Comparison of ENCODE assay signal across 20 cellular contexts in genomic region chr17:6323626-6324356, GRCh38.
DNase-seq lines count a peak whose midpoint lies in the region; ATAC-seq and TF ChIP-seq lines count a peak whose summit lies in the region.
"Had no signal": no experiment of that assay in that cellular context is flagged by ENCODE, and none has a peak within 500 bp of the region (broad histone marks: within the 10 kb centered on the region; RNA-seq: fewer than 3 reads in every experiment).

No MANE protein-coding gene starts in this region.

- no peak overlapping the region for H4K5ac ChIP-seq in mesendoderm (ENCODE audit: low read length)

- no peak overlapping the region for H3K27ac ChIP-seq in body of pancreas
- no peak overlapping the region for H3K27ac ChIP-seq in mesendoderm (ENCODE audit: low read depth, low read length)
- H3K27ac ChIP-seq in lower lobe of right lung: no peak overlapping the region
- H3K27ac ChIP-seq: hepatocyte, prostate gland had no signal

- intact Hi-C loops in body of pancreas (cut with DNase I) (no loop called here), lower lobe of right lung (cut with DNase I) (no loop called here)
- intact Hi-C loops in activated CD4-positive, alpha-beta T cell treated with anti-CD3 and anti-CD28 coated beads, Interleukin-2, amount 10 ng/mL, durations not matched to agents 24 days and 14 days (cut with micrococcal nuclease): no loop called here

- H3K9ac ChIP-seq in mesendoderm (ENCODE audit: low read length): no peak overlapping the region

- no peak overlapping the region for H3K27ac Mint-ChIP-seq in activated CD4-positive, alpha-beta T cell treated with anti-CD3 and anti-CD28 coated beads, Interleukin-2, amount 10 ng/mL, durations not matched to agents 24 days and 14 days
- H3K27ac Mint-ChIP-seq: activated CD4-positive, alpha-beta T cell treated with anti-CD3 and anti-CD28 coated beads for 36 hours; activated naive CD8-positive, alpha-beta T cell; CD8-positive, alpha-beta memory T cell; naive B cell; stimulated activated naive CD8-positive, alpha-beta T cell treated with anti-CD3 and anti-CD28 coated beads, Interleukin-15, Interleukin-2, amounts not matched to agents 100 ng/mL and 50 ng/mL, for 24 hours; T-helper 2 cell treated with Interferon-gamma antibody and Interleukin-4, amounts not matched to agents 5 μg/mL and 100 μg/mL, for 36 hours had no signal

- H2AK5ac ChIP-seq in mesendoderm (ENCODE audit: low read length): no peak overlapping the region

- H3K4me1 ChIP-seq in body of pancreas: no peaks in the 10 kb centered on the region
- no peaks in the 10 kb centered on the region for H3K4me1 ChIP-seq in mesendoderm (ENCODE audit: control insufficient read depth, low read depth, low read length)
- H3K4me1 ChIP-seq in lower lobe of right lung: peaks cover 5% of the 10 kb centered on the region
- H3K4me1 ChIP-seq: prostate gland had no signal

- H3K4me1 Mint-ChIP-seq in activated CD4-positive, alpha-beta T cell treated with anti-CD3 and anti-CD28 coated beads, Interleukin-2, amount 10 ng/mL, durations not matched to agents 24 days and 14 days: no peaks in the 10 kb centered on the region
- H3K4me1 Mint-ChIP-seq: activated CD4-positive, alpha-beta T cell treated with anti-CD3 and anti-CD28 coated beads for 36 hours; CD8-positive, alpha-beta memory T cell; naive B cell had no signal

- no peak overlapping the region for H2BK5ac ChIP-seq in mesendoderm (ENCODE audit: low read length)

- no peak overlapping the region for H3K18ac ChIP-seq in mesendoderm (ENCODE audit: low read length)

- H3K9me3 ChIP-seq in MG63 (no peaks in the 10 kb centered on the region), body of pancreas (no peaks in the 10 kb centered on the region), lower lobe of right lung (no peaks in the 10 kb centered on the region)
- H3K9me3 ChIP-seq: prostate gland had no signal

- H3K4me3 Mint-ChIP-seq in activated CD4-positive, alpha-beta T cell treated with anti-CD3 and anti-CD28 coated beads, Interleukin-2, amount 10 ng/mL, durations not matched to agents 24 days and 14 days: no peak overlapping the region
- H3K4me3 Mint-ChIP-seq: activated CD4-positive, alpha-beta T cell treated with anti-CD3 and anti-CD28 coated beads for 36 hours; activated naive CD8-positive, alpha-beta T cell; CD8-positive, alpha-beta memory T cell; naive B cell; stimulated activated naive CD8-positive, alpha-beta T cell treated with anti-CD3 and anti-CD28 coated beads, Interleukin-15, Interleukin-2, amounts not matched to agents 100 ng/mL and 50 ng/mL, for 24 hours; T-helper 2 cell treated with Interferon-gamma antibody and Interleukin-4, amounts not matched to agents 5 μg/mL and 100 μg/mL, for 36 hours had no signal

- no peak overlapping the region for H2BK120ac ChIP-seq in mesendoderm (ENCODE audit: low read depth, low read length)

- H3K36me3 ChIP-seq in MG63: no peaks in the 10 kb centered on the region
- H3K36me3 ChIP-seq in body of pancreas (replicated peaks in 1 of 2; ENCODE audit: insufficient read depth in 1 of 2, low read depth in 2 of 2): no peaks in the 10 kb centered on the region
- H3K36me3 ChIP-seq in mesendoderm (ENCODE audit: control insufficient read depth, insufficient read depth, low read length): no peaks in the 10 kb centered on the region
- H3K36me3 ChIP-seq in lower lobe of right lung: no peaks in the 10 kb centered on the region
- H3K36me3 ChIP-seq: prostate gland had no signal

- ATAC-seq in body of pancreas (no peak), lower lobe of right lung (no peak)
- ATAC-seq: activated CD4-positive, alpha-beta T cell treated with anti-CD3 and anti-CD28 coated beads for 36 hours had no signal

- H3K9me3 Mint-ChIP-seq in activated CD4-positive, alpha-beta T cell treated with anti-CD3 and anti-CD28 coated beads, Interleukin-2, amount 10 ng/mL, durations not matched to agents 24 days and 14 days: no peaks in the 10 kb centered on the region
- H3K9me3 Mint-ChIP-seq: CD8-positive, alpha-beta memory T cell; stimulated activated naive CD8-positive, alpha-beta T cell treated with anti-CD3 and anti-CD28 coated beads, Interleukin-15, Interleukin-2, amounts not matched to agents 100 ng/mL and 50 ng/mL, for 24 hours; T-helper 2 cell treated with Interferon-gamma antibody and Interleukin-4, amounts not matched to agents 5 μg/mL and 100 μg/mL, for 36 hours had no signal

- no peak for TF ChIP-seq POLR2A in body of pancreas (IDR thresholded peaks at IDR 0.05)

- H3K79me1 ChIP-seq in mesendoderm (ENCODE audit: low read length): no peaks in the 10 kb centered on the region

- no peak overlapping the region for H3K56ac ChIP-seq in mesendoderm (ENCODE audit: low read length)

- peaks cover 9% of the 10 kb centered on the region for H3K27me3 Mint-ChIP-seq in activated CD4-positive, alpha-beta T cell treated with anti-CD3 and anti-CD28 coated beads, Interleukin-2, amount 10 ng/mL, durations not matched to agents 24 days and 14 days

- TF ChIP-seq CTCF in body of pancreas (IDR thresholded peaks at IDR 0.05) (no peak), lower lobe of right lung (IDR thresholded peaks at IDR 0.05) (no peak)

- no peak overlapping the region for H3K4me2 ChIP-seq in mesendoderm (ENCODE audit: low read length)
- H3K4me2 ChIP-seq: hepatocyte had no signal

- H3K27me3 ChIP-seq in MG63: 0 out of 2 replicates have a peak, but pooled peaks cover 2% of the 10 kb centered on the region
- no peaks in the 10 kb centered on the region for H3K27me3 ChIP-seq in body of pancreas
- H3K27me3 ChIP-seq in mesendoderm (ENCODE audit: insufficient read depth, low read length, poor library complexity): peaks cover 1% of the 10 kb centered on the region
- peaks cover 8% of the 10 kb centered on the region for H3K27me3 ChIP-seq in lower lobe of right lung (ENCODE audit: low read depth)
- H3K27me3 ChIP-seq: hepatocyte had no signal

- no peak overlapping the region for H2BK15ac ChIP-seq in mesendoderm (replicated peaks; ENCODE audit: low read depth)

- no peak overlapping the region for H3K4me3 ChIP-seq in MG63
- H3K4me3 ChIP-seq in body of pancreas: no peak overlapping the region
- H3K4me3 ChIP-seq in mesendoderm (ENCODE audit: low read length): no peak overlapping the region
- H3K4me3 ChIP-seq in lower lobe of right lung: no peak overlapping the region
- H3K4me3 ChIP-seq: hepatocyte, prostate gland had no signal

- no peaks in the 10 kb centered on the region for H3K79me2 ChIP-seq in mesendoderm (ENCODE audit: control insufficient read depth, insufficient read depth, low read length)
- H3K79me2 ChIP-seq: hepatocyte had no signal

- no peak overlapping the region for H4K8ac ChIP-seq in mesendoderm (ENCODE audit: low read depth, low read length)

- no peak overlapping the region for H3K23ac ChIP-seq in mesendoderm (ENCODE audit: low read length)

- WGBS in body of pancreas, 2 donors: 51 to 57% methylated on average over 17 of the region's 17 CpGs
- no CpG with 5 or more reads among the region's 17 CpGs for WGBS in mesendoderm (ENCODE audit: extremely low coverage, insufficient coverage, low lambda C conversion rate)

- DNase-seq in NCI-H748 (lab: John Stamatoyannopoulos, UW; ENCODE audit: unreplicated experiment): peak; percentile 9
- DNase-seq in NCI-H748 treated with DMSO at 0.1 percent for 48 hours (lab: John Stamatoyannopoulos, UW): no peak
- DNase-seq in MG63: peak; percentile 8
- DNase-seq in body of pancreas: peak in 3 of 4 donors; percentile 4 to 31 (median 21)
- peak; percentile 37 for DNase-seq in mesendoderm
- no peak for DNase-seq in lower lobe of right lung
- no peak for DNase-seq in activated CD4-positive, alpha-beta T cell treated with anti-CD3 and anti-CD28 coated beads, Interleukin-2, amount 50 U/mL, for 1 hour
- no peak for DNase-seq in activated CD4-positive, alpha-beta T cell treated with anti-CD3 and anti-CD28 coated beads, Interleukin-2, amount 10 ng/mL, durations not matched to agents 24 days and 14 days
- DNase-seq: activated CD4-positive, alpha-beta T cell treated with anti-CD3 and anti-CD28 coated beads for 36 hours; activated T-cell treated with anti-CD3 and anti-CD28 coated beads for 4 hours; CD8-positive, alpha-beta memory T cell; Kasumi-1; naive B cell; NCI-H1694; NCI-H774 had no signal

- H3K36me3 Mint-ChIP-seq in activated CD4-positive, alpha-beta T cell treated with anti-CD3 and anti-CD28 coated beads, Interleukin-2, amount 10 ng/mL, durations not matched to agents 24 days and 14 days (ENCODE audit: low read depth): no peaks in the 10 kb centered on the region
- H3K36me3 Mint-ChIP-seq: activated naive CD8-positive, alpha-beta T cell; CD8-positive, alpha-beta memory T cell; naive B cell had no signal

- no peak overlapping the region for H3K4ac ChIP-seq in mesendoderm (ENCODE audit: low read depth, low read length)

Comparison
In these comparisons a context has a peak if more than half of its experiments do, and no peak if none do; other contexts are left out.
1. DNase-seq: peak in NCI-H748 (single experiment), MG63 (single experiment), body of pancreas (3 of 4) and mesendoderm (single experiment); none in NCI-H748 treated with DMSO at 0.1 percent for 48 hours (single experiment), lower lobe of right lung (single experiment), activated CD4-positive, alpha-beta T cell treated with anti-CD3 and anti-CD28 coated beads, Interleukin-2, amount 50 U/mL, for 1 hour (single experiment) and activated CD4-positive, alpha-beta T cell treated with anti-CD3 and anti-CD28 coated beads, Interleukin-2, amount 10 ng/mL, durations not matched to agents 24 days and 14 days (single experiment).